16 cellular contexts compared by ENCODE assay signal in the genomic region with DNA sequence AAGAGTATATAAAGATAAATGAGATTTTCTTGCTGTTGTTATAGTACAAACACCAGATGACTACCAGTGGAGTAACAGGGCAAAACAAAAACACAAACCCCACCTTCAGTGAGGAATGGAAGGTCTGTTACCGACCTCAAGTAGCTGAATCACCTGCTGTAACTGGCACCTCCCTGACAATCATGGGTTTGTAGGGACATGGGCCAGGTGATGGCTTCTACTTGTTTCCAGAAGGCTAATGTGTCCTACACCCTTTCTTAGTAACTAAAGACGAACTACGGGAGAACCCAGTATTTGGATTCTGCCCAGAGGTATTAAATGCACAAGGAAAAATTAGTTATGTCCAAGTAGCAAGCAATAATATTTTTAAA. TPM values are rescaled to one million over a fixed set of nuclear protein-coding genes. Genes with fewer than 3 reads are reported as not detected.
DNase-seq lines count a peak whose midpoint lies in the region; ATAC-seq and TF ChIP-seq lines count a peak whose summit lies in the region.
"Had no signal": no experiment of that assay in that cellular context is flagged by ENCODE, and none has a peak within 500 bp of the region (broad histone marks: within the 10 kb centered on the region; RNA-seq: fewer than 3 reads in every experiment).

No MANE protein-coding gene starts in this region.

- no peak for ATAC-seq in activated naive CD8-positive, alpha-beta T cell treated with anti-CD3 and anti-CD28 coated beads, Interleukin-2, amount 50 U/mL, for 24 hours
- ATAC-seq in stimulated activated effector memory CD8-positive, alpha-beta T cell treated with anti-CD3 and anti-CD28 coated beads, Interleukin-12 subunit alpha, Interleukin-12 subunit beta, amount 100 ng/mL, for 72 hours: no peak

- no peaks in the 10 kb centered on the region for H3K9me3 ChIP-seq in Caco-2

- BruUV-seq in Caco-2 (replicated peaks; lab: Mats Ljungman, UMichigan): TSS peak; percentile 9

- H3K4me1 ChIP-seq in Caco-2: no peaks in the 10 kb centered on the region
- peaks cover 71% of the 10 kb centered on the region for H3K4me1 ChIP-seq in KMS-11 (ENCODE audit: low read depth, poor library complexity, severe bottlenecking)

- H3K4me1 Mint-ChIP-seq in activated naive CD8-positive, alpha-beta T cell treated with anti-CD3 and anti-CD28 coated beads for 36 hours: peaks cover 23% of the 10 kb centered on the region
- H3K4me1 Mint-ChIP-seq in activated naive CD8-positive, alpha-beta T cell treated with anti-CD3 and anti-CD28 coated beads, Interleukin-2, amount 50 U/mL, for 24 hours: peaks cover 26% of the 10 kb centered on the region
- no peaks in the 10 kb centered on the region for H3K4me1 Mint-ChIP-seq in Caco-2 (ENCODE audit: low read depth, unreplicated experiment)
- peaks cover 21% of the 10 kb centered on the region for H3K4me1 Mint-ChIP-seq in stimulated activated effector memory CD8-positive, alpha-beta T cell treated with anti-CD3 and anti-CD28 coated beads, Interleukin-12 subunit alpha, Interleukin-12 subunit beta, amount 100 ng/mL, for 72 hours

- H3K9ac ChIP-seq in KMS-11: no peak overlapping the region

- H3K27ac ChIP-seq in KMS-11: no peak overlapping the region

- H3K27me3 Mint-ChIP-seq in activated naive CD8-positive, alpha-beta T cell treated with anti-CD3 and anti-CD28 coated beads for 36 hours: no peaks in the 10 kb centered on the region
- H3K27me3 Mint-ChIP-seq in activated naive CD8-positive, alpha-beta T cell treated with anti-CD3 and anti-CD28 coated beads, Interleukin-2, amount 50 U/mL, for 24 hours: no peaks in the 10 kb centered on the region
- H3K27me3 Mint-ChIP-seq in Caco-2 (ENCODE audit: insufficient read depth, unreplicated experiment): no peaks in the 10 kb centered on the region
- H3K27me3 Mint-ChIP-seq: B cell; CD4-positive, CD25-positive, alpha-beta regulatory T cell; CD8-positive, alpha-beta memory T cell; IgD-negative memory B cell had no signal

- H3K9me3 Mint-ChIP-seq in activated naive CD8-positive, alpha-beta T cell treated with anti-CD3 and anti-CD28 coated beads for 36 hours: no peaks in the 10 kb centered on the region
- H3K9me3 Mint-ChIP-seq in activated naive CD8-positive, alpha-beta T cell treated with anti-CD3 and anti-CD28 coated beads, Interleukin-2, amount 50 U/mL, for 24 hours: no peaks in the 10 kb centered on the region
- no peaks in the 10 kb centered on the region for H3K9me3 Mint-ChIP-seq in Caco-2 (ENCODE audit: unreplicated experiment)
- no peaks in the 10 kb centered on the region for H3K9me3 Mint-ChIP-seq in stimulated activated effector memory CD8-positive, alpha-beta T cell treated with anti-CD3 and anti-CD28 coated beads, Interleukin-12 subunit alpha, Interleukin-12 subunit beta, amount 100 ng/mL, for 72 hours
- H3K9me3 Mint-ChIP-seq: CD4-positive, CD25-positive, alpha-beta regulatory T cell; CD8-positive, alpha-beta memory T cell; H9; IgD-negative memory B cell had no signal

- no peak for TF ChIP-seq CTCF in Caco-2 (IDR thresholded peaks at IDR 0.05; ENCODE audit: insufficient read depth in 1 of 2, low read depth in 1 of 2, low read length in 1 of 2, severe bottlenecking in 1 of 2, unreplicated experiment in 1 of 2)
- TF ChIP-seq CTCF in KMS-11 (conservative IDR thresholded peaks at IDR 0.05; ENCODE audit: low read depth, low read length): no peak

- H3K27me3 ChIP-seq in Caco-2 (replicated peaks; ENCODE audit: control insufficient read depth, insufficient read depth, low read length) (no peaks in the 10 kb centered on the region), KMS-11 (ENCODE audit: insufficient read depth, low read depth) (no peaks in the 10 kb centered on the region)

- POLR2A ChIA-PET in Caco-2 (lab: Charles Lee): no interaction called here

- peaks cover 15% of the 10 kb centered on the region; the same call in 1 of the 2 replicates for H4K20me1 ChIP-seq in KMS-11 (ENCODE audit: insufficient read depth)

- intact Hi-C loops in Caco-2 (cut with micrococcal nuclease; ENCODE audit: unreplicated experiment): loop anchor here (5.0 kb wide), 1 partner anchor 55 kb away; no protein-coding TSS in a partner anchor

- peak overlapping the region; percentile 36; the same call in 1 of the 2 replicates for H3K4me2 ChIP-seq in KMS-11

- H3K79me2 ChIP-seq in KMS-11 (ENCODE audit: insufficient read depth, low read depth): peaks cover 4% of the 10 kb centered on the region; the same call in 1 of the 2 replicates

- peaks cover 15% of the 10 kb centered on the region for H3K36me3 ChIP-seq in Caco-2 (ENCODE audit: control insufficient read depth, insufficient read depth, low read length)
- H3K36me3 ChIP-seq in KMS-11 (ENCODE audit: insufficient read depth): no peaks in the 10 kb centered on the region

- CTCF ChIA-PET in Caco-2 (lab: Charles Lee): no interaction called here

- no peak overlapping the region for H3K4me3 Mint-ChIP-seq in activated naive CD8-positive, alpha-beta T cell treated with anti-CD3 and anti-CD28 coated beads for 36 hours
- no peak overlapping the region for H3K4me3 Mint-ChIP-seq in activated naive CD8-positive, alpha-beta T cell treated with anti-CD3 and anti-CD28 coated beads, Interleukin-2, amount 50 U/mL, for 24 hours
- no peak overlapping the region for H3K4me3 Mint-ChIP-seq in Caco-2 (ENCODE audit: unreplicated experiment)
- no peak overlapping the region for H3K4me3 Mint-ChIP-seq in stimulated activated effector memory CD8-positive, alpha-beta T cell treated with anti-CD3 and anti-CD28 coated beads, Interleukin-12 subunit alpha, Interleukin-12 subunit beta, amount 100 ng/mL, for 72 hours
- H3K4me3 Mint-ChIP-seq: B cell; CD4-positive, CD25-positive, alpha-beta regulatory T cell; CD8-positive, alpha-beta memory T cell; H9 had no signal

- DNase-seq in activated naive CD8-positive, alpha-beta T cell treated with anti-CD3 and anti-CD28 coated beads for 36 hours: no peak
- no peak for DNase-seq in activated naive CD8-positive, alpha-beta T cell treated with anti-CD3 and anti-CD28 coated beads, Interleukin-2, amount 50 U/mL, for 24 hours
- no peak for DNase-seq in Caco-2
- no peak for DNase-seq in stimulated activated effector memory CD8-positive, alpha-beta T cell treated with anti-CD3 and anti-CD28 coated beads, Interleukin-12 subunit alpha, Interleukin-12 subunit beta, amount 100 ng/mL, for 72 hours (ENCODE audit: low spot score in 2 of 2)
- DNase-seq in retina: no peak
- no peak for DNase-seq in stimulated activated CD4-positive, alpha-beta T cell treated with anti-CD3 and anti-CD28 coated beads, Interleukin-1b, Interleukin-23, amount 100 ng/mL, for 48 hours
- DNase-seq: C1 segment of cervical spinal cord; CD4-positive, CD25-positive, alpha-beta regulatory T cell; CD8-positive, alpha-beta memory T cell; COR-L47; GDM1; GOT3; H9 had no signal

- H3K36me3 Mint-ChIP-seq in activated naive CD8-positive, alpha-beta T cell treated with anti-CD3 and anti-CD28 coated beads for 36 hours: peaks cover 22% of the 10 kb centered on the region
- peaks cover 60% of the 10 kb centered on the region for H3K36me3 Mint-ChIP-seq in activated naive CD8-positive, alpha-beta T cell treated with anti-CD3 and anti-CD28 coated beads, Interleukin-2, amount 50 U/mL, for 24 hours (ENCODE audit: low read depth)
- H3K36me3 Mint-ChIP-seq in Caco-2 (ENCODE audit: insufficient read depth, unreplicated experiment): peaks cover 89% of the 10 kb centered on the region
- H3K36me3 Mint-ChIP-seq in stimulated activated effector memory CD8-positive, alpha-beta T cell treated with anti-CD3 and anti-CD28 coated beads, Interleukin-12 subunit alpha, Interleukin-12 subunit beta, amount 100 ng/mL, for 72 hours: peaks cover 72% of the 10 kb centered on the region

- no peak overlapping the region for H2AFZ ChIP-seq in KMS-11 (ENCODE audit: low read depth)

- H3K27ac Mint-ChIP-seq in activated naive CD8-positive, alpha-beta T cell treated with anti-CD3 and anti-CD28 coated beads for 36 hours: peak overlapping the region; percentile 34
- H3K27ac Mint-ChIP-seq in activated naive CD8-positive, alpha-beta T cell treated with anti-CD3 and anti-CD28 coated beads, Interleukin-2, amount 50 U/mL, for 24 hours: no peak overlapping the region
- H3K27ac Mint-ChIP-seq in Caco-2 (ENCODE audit: unreplicated experiment): no peak overlapping the region
- H3K27ac Mint-ChIP-seq in stimulated activated effector memory CD8-positive, alpha-beta T cell treated with anti-CD3 and anti-CD28 coated beads, Interleukin-12 subunit alpha, Interleukin-12 subunit beta, amount 100 ng/mL, for 72 hours: peak overlapping the region; percentile 37
- H3K27ac Mint-ChIP-seq: B cell, IgD-negative memory B cell had no signal

- no peak overlapping the region for H3K4me3 ChIP-seq in Caco-2 (ENCODE audit: low read depth, low read length)
- no peak overlapping the region for H3K4me3 ChIP-seq in KMS-11 (IDR thresholded peaks at IDR 0.05; ENCODE audit: insufficient read depth, low read depth, low read length)

RNA-seq across cellular contexts. Expression of gene SNX5, which starts 26.8 kb away (rescaled TPM):
- total RNA-seq in activated naive CD8-positive, alpha-beta T cell treated with anti-CD3 and anti-CD28 coated beads for 36 hours: 100 to 1,000 TPM; 198 to 235 TPM
- 275 and 299 TPM in 2 replicates for total RNA-seq in Caco-2 (2022)

RNA-seq across cellular contexts. Expression of gene MGME1, which starts 27.0 kb away (rescaled TPM):
- total RNA-seq in activated naive CD8-positive, alpha-beta T cell treated with anti-CD3 and anti-CD28 coated beads for 36 hours: 10 to 100 TPM; 30.1 to 30.9 TPM
- total RNA-seq in Caco-2 (2022): 44.3 and 50.5 TPM in 2 replicates

Comparison
In these comparisons a context has a peak if more than half of its experiments do, and no peak if none do; other contexts are left out.
1. H3K27ac Mint-ChIP-seq: peak in activated naive CD8-positive, alpha-beta T cell treated with anti-CD3 and anti-CD28 coated beads for 36 hours (single experiment) and stimulated activated effector memory CD8-positive, alpha-beta T cell treated with anti-CD3 and anti-CD28 coated beads, Interleukin-12 subunit alpha, Interleukin-12 subunit beta, amount 100 ng/mL, for 72 hours (single experiment); none in activated naive CD8-positive, alpha-beta T cell treated with anti-CD3 and anti-CD28 coated beads, Interleukin-2, amount 50 U/mL, for 24 hours (single experiment) and Caco-2 (single experiment).